7 cellular contexts compared by ENCODE assay signal in genomic region chr2:153819056-153819455, GRCh38. TPM values are rescaled to one million over a fixed set of nuclear protein-coding genes. Genes with fewer than 3 reads are reported as not detected.
"Had no signal": no experiment of that assay in that cellular context is flagged by ENCODE, and none has a peak within 500 bp of the region (broad histone marks: within the 10 kb centered on the region; RNA-seq: fewer than 3 reads in every experiment).

No MANE protein-coding gene starts in this region.

- H2AFZ ChIP-seq: GM23338 had no signal

- H3K27ac ChIP-seq: HL-60 had no signal

- FAIRE-seq: H54, K562 had no signal

- H3K4me3 ChIP-seq: GM23338, K562 had no signal

- ATAC-seq: K562 had no signal

- H3K4me2 ChIP-seq: GM23338 had no signal

- DNase-seq: HCEC 1CT, HFFc6, IMR-90 had no signal

RNA-seq across cellular contexts. Expression of gene GALNT13, which starts 52.7 kb away (rescaled TPM):
- total RNA-seq: HFFc6, IMR-90, K562 had no signal
- polyA plus RNA-seq: K562 had no signal
